12 cellular contexts compared by ENCODE assay signal in genomic region chr6:128508588-128509296, GRCh38. TPM values are rescaled to one million over a fixed set of nuclear protein-coding genes. Genes with fewer than 3 reads are reported as not detected.
DNase-seq lines count a peak whose midpoint lies in the region; ATAC-seq and TF ChIP-seq lines count a peak whose summit lies in the region.
"Had no signal": no experiment of that assay in that cellular context is flagged by ENCODE, and none has a peak within 500 bp of the region (broad histone marks: within the 10 kb centered on the region; RNA-seq: fewer than 3 reads in every experiment).

No MANE protein-coding gene starts in this region.

- peaks cover 49% of the 10 kb centered on the region for H3K4me1 Mint-ChIP-seq in MCF 10A (ENCODE audit: insufficient read depth, unreplicated experiment)

- CTCF ChIA-PET in MCF 10A (lab: Yijun Ruan, JAX) = interaction anchor here (0.7 to 1.3 kb wide), 3 partner anchors 9 to 687 kb away, joined by 3 to 9 read pairs (median 5); no protein-coding TSS in a partner anchor

- no peak for TF ChIP-seq CTCF in MCF 10A (IDR thresholded peaks at IDR 0.05; ENCODE audit: unreplicated experiment)
- no peak for TF ChIP-seq CTCF in breast epithelium (IDR thresholded peaks at IDR 0.05)

- ATAC-seq in GM19328 (IDR thresholded peaks at IDR 0.05; ENCODE audit: unreplicated experiment) (no peak), HG02571 (IDR thresholded peaks at IDR 0.05; ENCODE audit: unreplicated experiment) (no peak), GM21381 (IDR thresholded peaks at IDR 0.05; ENCODE audit: unreplicated experiment) (no peak)
- ATAC-seq: activated CD8-positive, alpha-beta T cell treated with anti-CD3 and anti-CD28 coated beads, Interleukin-2, amount 10 ng/mL, durations not matched to agents 7 days and 5 days had no signal

- peak overlapping the region; percentile 85 for H3K27ac Mint-ChIP-seq in MCF 10A (ENCODE audit: low read depth, unreplicated experiment)
- H3K27ac Mint-ChIP-seq: activated CD8-positive, alpha-beta T cell treated with anti-CD3 and anti-CD28 coated beads, Interleukin-2, amount 10 ng/mL, durations not matched to agents 7 days and 5 days had no signal

- TSS peak; percentile 60 for BruUV-seq in MCF 10A (replicated peaks; lab: Mats Ljungman, UMichigan)

- POLR2A ChIA-PET in MCF 10A (lab: Yijun Ruan, JAX) = interaction anchor here (0.8 to 8.0 kb wide), 9 partner anchors 10 to 409 kb away, joined by 3 to 90 read pairs (median 3); partner anchors contain the start of gene PTPRK

- no peak overlapping the region for H3K4me3 ChIP-seq in breast epithelium
- H3K4me3 ChIP-seq: suprapubic skin had no signal

- peaks cover 0 to 13% of the 10 kb centered on the region in 2 donors for H3K4me1 ChIP-seq in breast epithelium

- H3K36me3 ChIP-seq in breast epithelium = no peaks in the 10 kb centered on the region
- H3K36me3 ChIP-seq: suprapubic skin had no signal

- intact Hi-C loops in MCF 10A (cut with micrococcal nuclease) (loop anchor here (2.0 kb wide), 1 partner anchor 36 kb away; no protein-coding TSS in a partner anchor), breast epithelium (cut with DNase I; ENCODE audit: low total_unique reads) (no loop called here)

- H3K27me3 ChIP-seq in breast epithelium = no peaks in the 10 kb centered on the region
- H3K27me3 ChIP-seq: suprapubic skin had no signal

- peak overlapping the region in 1 of 2 donors; percentile 48 for H3K27ac ChIP-seq in breast epithelium
- H3K27ac ChIP-seq: suprapubic skin had no signal

- no peak for TF ChIP-seq POLR2A in breast epithelium (IDR thresholded peaks at IDR 0.05)

- no peaks in the 10 kb centered on the region for H3K9me3 ChIP-seq in breast epithelium
- H3K9me3 ChIP-seq: suprapubic skin had no signal

- DNase-seq in MCF 10A (ENCODE audit: unreplicated experiment) (peak; percentile 95), breast epithelium (ENCODE audit: low spot score in 2 of 2) (no peak), astrocyte of the hippocampus (ENCODE audit: low read depth, low spot score) (peak; percentile 79), islet precursor cell (peak; percentile 69), NCI-H2196 (lab: John Stamatoyannopoulos, UW; ENCODE audit: unreplicated experiment) (no peak)
- DNase-seq: activated CD8-positive, alpha-beta T cell treated with anti-CD3 and anti-CD28 coated beads, Interleukin-2, amount 10 ng/mL, durations not matched to agents 7 days and 5 days; cerebellar nuclear complex; stimulated activated CD4-positive, alpha-beta T cell treated with anti-CD3 and anti-CD28 coated beads, Interleukin-15, amount 100 ng/mL, for 24 hours had no signal

- peak overlapping the region; percentile 68 for H3K4me3 Mint-ChIP-seq in MCF 10A (ENCODE audit: unreplicated experiment)
- H3K4me3 Mint-ChIP-seq: activated CD8-positive, alpha-beta T cell treated with anti-CD3 and anti-CD28 coated beads, Interleukin-2, amount 10 ng/mL, durations not matched to agents 7 days and 5 days had no signal

- H3K27me3 Mint-ChIP-seq in MCF 10A (ENCODE audit: insufficient read depth, unreplicated experiment) = no peaks in the 10 kb centered on the region

- no peaks in the 10 kb centered on the region for H3K9me3 Mint-ChIP-seq in MCF 10A (ENCODE audit: unreplicated experiment)

- H3K36me3 Mint-ChIP-seq in MCF 10A (ENCODE audit: insufficient read depth, unreplicated experiment) = no peaks in the 10 kb centered on the region

RNA-seq across cellular contexts. Expression of gene PTPRK, which starts 11.7 kb away (rescaled TPM):
- total RNA-seq in MCF 10A (2022) (50.2 and 55.5 TPM in 2 replicates), breast epithelium (100 to 1,000 TPM in 1 of 3 donors, 10 to 100 TPM in 2; 29.1 to 134 (median 77.0) TPM)

Comparison
In these comparisons a context has a peak if more than half of its experiments do, and no peak if none do; other contexts are left out.
1. DNase-seq: peak in MCF 10A (single experiment), astrocyte of the hippocampus (single experiment) and islet precursor cell (single experiment); none in breast epithelium (0 of 2) and NCI-H2196 (single experiment).